Comparison of ENCODE assay signal across 12 cellular contexts in the genomic region with DNA sequence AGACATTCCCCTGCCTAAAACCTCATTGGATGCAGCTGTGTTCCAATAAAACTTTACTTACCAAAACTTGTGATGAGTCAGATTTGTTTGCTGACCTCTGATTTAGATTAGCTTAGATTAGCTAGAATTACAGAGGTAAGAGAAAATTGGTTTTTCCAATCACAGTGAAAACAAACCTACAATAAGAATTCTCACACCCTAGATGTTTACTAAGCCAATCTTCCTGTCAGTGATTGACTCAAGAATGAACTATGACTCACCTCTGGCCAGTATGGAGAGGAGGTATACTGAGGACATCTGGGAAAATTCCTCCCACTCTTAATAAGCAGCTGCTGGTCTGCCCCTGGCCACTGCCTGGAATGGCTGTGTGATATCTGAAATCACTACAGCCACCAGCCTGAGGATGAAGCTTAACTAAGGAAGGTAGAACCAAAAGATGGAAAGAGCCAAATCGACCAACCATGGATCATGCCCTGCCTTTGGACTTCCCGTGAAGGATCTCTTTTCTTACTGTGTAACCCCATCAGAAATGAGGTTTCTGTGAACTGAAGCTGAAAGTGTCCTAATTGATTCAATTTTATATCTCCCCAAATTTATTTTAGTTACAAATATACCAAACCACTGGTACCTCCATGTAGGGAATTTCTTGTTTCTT.
A peak's percentile ranks its signal among the peaks of the same experiment; 100 is the strongest.
DNase-seq lines count a peak whose midpoint lies in the region; ATAC-seq and TF ChIP-seq lines count a peak whose summit lies in the region.
"Had no signal": no experiment of that assay in that cellular context is flagged by ENCODE, and none has a peak within 500 bp of the region (broad histone marks: within the 10 kb centered on the region; RNA-seq: fewer than 3 reads in every experiment).

No MANE protein-coding gene starts in this region.

- DNase-seq in AG10803 (ENCODE audit: low read depth) = peak; percentile 44
- peak; percentile 48 for DNase-seq in HS-5 (ENCODE audit: low read depth)
- peak; percentile 73 for DNase-seq in astrocyte of the hippocampus (ENCODE audit: low read depth, low spot score)
- peak; percentile 84 for DNase-seq in kidney tubule cell (ENCODE audit: low spot score)
- DNase-seq in activated T-cell treated with anti-CD3 and anti-CD28 coated beads, Interleukin-2, amount 50 U/mL, for 1 hour = no peak
- no peak for DNase-seq in NCI-H2227 (lab: John Stamatoyannopoulos, UW; ENCODE audit: unreplicated experiment)
- no peak for DNase-seq in NAMALWA (ENCODE audit: low spot score)
- DNase-seq: aorta, Kasumi-1 had no signal

- no peak for ATAC-seq in GM21529 (IDR thresholded peaks at IDR 0.05; ENCODE audit: unreplicated experiment)
- ATAC-seq: natural killer cell treated with Interleukin-12 subunit alpha and Interleukin-12 subunit beta and Interleukin-15 and Interleukin-18, amount 100 ng/mL, for 72 hours had no signal

- no peak overlapping the region for H3K4me3 ChIP-seq in AG10803 (ENCODE audit: low read length)
- H3K4me3 ChIP-seq: smooth muscle cell had no signal

- TF ChIP-seq CTCF in AG10803 (conservative IDR thresholded peaks at IDR 0.05; ENCODE audit: low read length) = no peak

Comparison
In these comparisons a context has a peak if more than half of its experiments do, and no peak if none do; other contexts are left out.
1. DNase-seq: peak in AG10803 (single experiment), HS-5 (single experiment), astrocyte of the hippocampus (single experiment) and kidney tubule cell (single experiment); none in activated T-cell treated with anti-CD3 and anti-CD28 coated beads, Interleukin-2, amount 50 U/mL, for 1 hour (single experiment), NCI-H2227 (single experiment) and NAMALWA (single experiment).